In genomic region chr6:142521791-142522190, GRCh38 we compare ENCODE assay signal across 8 cellular contexts.
"Had no signal": no experiment of that assay in that cellular context is flagged by ENCODE, and none has a peak within 500 bp of the region (broad histone marks: within the 10 kb centered on the region; RNA-seq: fewer than 3 reads in every experiment).

No MANE protein-coding gene starts in this region.

- H3K9me3 ChIP-seq: HAP-1 had no signal

- H3K27ac Mint-ChIP-seq: HFFc6 had no signal

- FAIRE-seq: K562 had no signal

- DNase-seq: GM23248, H7, HFFc6, IMR-90 had no signal

- H3K9me3 Mint-ChIP-seq: HFFc6 had no signal

- H3K36me3 ChIP-seq: HAP-1 had no signal

- H3K4me3 ChIP-seq: GM23248, HAP-1, K562 had no signal

- ATAC-seq: HCT116, K562 had no signal

- H3K9ac ChIP-seq: GM23248 had no signal

- H3K4me3 Mint-ChIP-seq: HFFc6 had no signal

- H2AFZ ChIP-seq: GM23248 had no signal

- H3K27ac ChIP-seq: GM23248, HL-60 had no signal

- H3K4me1 ChIP-seq: HAP-1 had no signal
